Comparison of ENCODE assay signal across 1 cellular context in the genomic region with DNA sequence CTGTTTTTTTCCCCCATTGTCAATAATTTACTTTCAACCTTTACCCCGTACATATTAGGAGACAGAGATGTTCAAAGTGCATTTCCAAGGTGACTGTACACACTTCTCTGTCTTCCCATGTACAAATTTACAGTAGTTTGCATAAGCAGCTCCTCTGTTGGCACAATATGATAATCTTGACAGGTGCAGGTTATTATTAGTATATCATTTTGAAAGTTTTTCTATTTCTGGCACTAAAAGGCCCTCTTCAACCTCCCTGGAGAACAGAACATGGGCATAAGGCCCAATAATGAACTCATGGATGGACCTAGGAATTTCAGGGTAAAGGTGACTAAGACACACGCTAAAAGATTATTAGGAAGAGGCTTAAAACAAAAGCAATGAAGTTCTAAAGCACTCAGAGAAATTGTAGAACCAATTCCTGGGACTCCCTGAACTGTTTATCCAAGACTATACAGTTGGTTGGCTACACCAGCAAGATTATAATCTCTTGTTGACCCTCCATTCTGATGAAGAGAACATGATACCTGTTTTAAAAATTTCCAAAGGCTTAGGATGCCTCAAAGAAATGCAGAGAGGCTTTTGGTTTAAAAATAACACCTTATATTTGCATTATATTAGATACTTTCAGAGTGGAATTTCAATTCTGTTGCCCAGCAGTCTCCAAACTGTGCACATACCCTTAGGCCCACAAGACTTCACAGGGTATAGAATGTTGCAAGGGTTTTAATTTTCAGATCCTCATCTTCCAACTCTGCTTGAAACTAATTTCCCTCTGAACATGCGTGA.
TF ChIP-seq lines count a peak whose summit lies in the region.

No MANE protein-coding gene starts in this region.

TF ChIP-seq in H1, 55 proteins besides CTCF, POLR2A, EP300 and RAD21 (continued from another document):
- TF ChIP-seq SRF (IDR thresholded peaks at IDR 0.05; ENCODE audit: low read depth, low read length), result no peak
- TF ChIP-seq EGR1 (IDR thresholded peaks at IDR 0.05; ENCODE audit: borderline replicate concordance, low read depth, low read length), result no peak
